Comparison of ENCODE assay signal across 16 cellular contexts in genomic region chr1:43919906-43920305, GRCh38. TPM values are rescaled to one million over a fixed set of nuclear protein-coding genes. Genes with fewer than 3 reads are reported as not detected.
"Had no signal": no experiment of that assay in that cellular context is flagged by ENCODE, and none has a peak within 500 bp of the region (broad histone marks: within the 10 kb centered on the region; RNA-seq: fewer than 3 reads in every experiment).

No MANE protein-coding gene starts in this region.

- H3K36me3 ChIP-seq: right atrium auricular region, vagina had no signal

- H3K4me1 Mint-ChIP-seq: activated B cell treated with CpG ODN at 0.5 μM for 24 hours had no signal

- H3K27ac Mint-ChIP-seq: activated B cell treated with CpG ODN at 0.5 μM for 24 hours, T-cell had no signal

- H3K27me3 ChIP-seq: foreskin keratinocyte, right atrium auricular region, tibial artery, vagina had no signal

- H3K4me3 Mint-ChIP-seq: activated B cell treated with CpG ODN at 0.5 μM for 24 hours; activated CD4-positive, alpha-beta T cell treated with anti-CD3 and anti-CD28 coated beads, Interleukin-2, amount 10 ng/mL, durations not matched to agents 24 days and 14 days; activated T-cell treated with anti-CD3 and anti-CD28 coated beads, Interleukin-2, amount 50 U/mL, for 4 hours; T-cell had no signal

- H3K9me3 ChIP-seq: right atrium auricular region, tibial artery, vagina had no signal

- H3K27ac ChIP-seq: foreskin keratinocyte, right atrium auricular region, skin epidermis, tibial artery, vagina had no signal

- H3K9me3 Mint-ChIP-seq: activated B cell treated with CpG ODN at 0.5 μM for 24 hours; activated CD4-positive, alpha-beta T cell treated with anti-CD3 and anti-CD28 coated beads, Interleukin-2, amount 10 ng/mL, durations not matched to agents 24 days and 14 days; activated naive CD4-positive, alpha-beta T cell treated with anti-CD3 and anti-CD28 coated beads, Interleukin-2, amount 50 U/mL, for 72 hours; activated T-cell treated with anti-CD3 and anti-CD28 coated beads, Interleukin-2, amount 50 U/mL, for 4 hours; T-cell had no signal

- DNase-seq: activated B cell treated with CpG ODN at 0.5 μM for 24 hours; activated CD4-positive, alpha-beta T cell treated with anti-CD3 and anti-CD28 coated beads, Interleukin-2, amount 10 ng/mL, durations not matched to agents 24 days and 14 days; activated effector memory CD4-positive, alpha-beta T cell treated with anti-CD3 and anti-CD28 coated beads, Interleukin-2, amount 50 U/mL, for 16 hours; activated T-cell treated with anti-CD3 and anti-CD28 coated beads, Interleukin-2, amount 50 U/mL, for 4 hours; anterior cingulate cortex; foreskin keratinocyte; left cardiac atrium; midbrain; nucleus accumbens; T-cell; tibial artery had no signal

- H3K27me3 Mint-ChIP-seq: activated B cell treated with CpG ODN at 0.5 μM for 24 hours; activated CD4-positive, alpha-beta T cell treated with anti-CD3 and anti-CD28 coated beads, Interleukin-2, amount 10 ng/mL, durations not matched to agents 24 days and 14 days; T-cell had no signal

- ATAC-seq: activated naive CD4-positive, alpha-beta T cell treated with anti-CD3 and anti-CD28 coated beads, Interleukin-2, amount 50 U/mL, for 72 hours; activated T-cell treated with anti-CD3 and anti-CD28 coated beads, Interleukin-2, amount 50 U/mL, for 4 hours; foreskin keratinocyte; left cardiac atrium; T-cell had no signal

- H3K4me3 ChIP-seq: lung, right atrium auricular region, skin epidermis, tibial artery, vagina had no signal

- H3K4me1 ChIP-seq: right atrium auricular region, tibial artery had no signal

- H3K36me3 Mint-ChIP-seq: activated naive CD4-positive, alpha-beta T cell treated with anti-CD3 and anti-CD28 coated beads, Interleukin-2, amount 50 U/mL, for 72 hours had no signal

RNA-seq across cellular contexts. Expression of gene ARTN, which starts 13.7 kb away (rescaled TPM):
- total RNA-seq: activated CD4-positive, alpha-beta T cell treated with anti-CD3 and anti-CD28 coated beads, Interleukin-2, amount 10 ng/mL, durations not matched to agents 24 days and 14 days had no signal
